ENCODE assay signal across 1 cellular context in genomic region chr16:48499822-48500440, GRCh38.
TF ChIP-seq lines count a peak whose summit lies in the region.

No MANE protein-coding gene starts in this region.

TF ChIP-seq in IMR-90, 13 proteins besides CTCF, POLR2A, EP300 and RAD21:
- TF ChIP-seq MAFK (IDR thresholded peaks at IDR 0.05; ENCODE audit: low read depth, low read length) = no peak
- TF ChIP-seq MXI1 (IDR thresholded peaks at IDR 0.05; ENCODE audit: borderline replicate concordance, low read depth, low read length) = no peak
- TF ChIP-seq SMC3 (IDR thresholded peaks at IDR 0.05; ENCODE audit: low read depth, low read length) = no peak
- no peak for TF ChIP-seq CHD1 (IDR thresholded peaks at IDR 0.05; ENCODE audit: low read depth, low read length)
- TF ChIP-seq MAZ (IDR thresholded peaks at IDR 0.05; ENCODE audit: borderline replicate concordance, low read depth, low read length) = no peak
- TF ChIP-seq BHLHE40 (IDR thresholded peaks at IDR 0.05; ENCODE audit: low read depth, low read length) = no peak
- TF ChIP-seq USF2 (IDR thresholded peaks at IDR 0.05; ENCODE audit: low read depth, low read length) = no peak
- TF ChIP-seq RCOR1 (IDR thresholded peaks at IDR 0.05; ENCODE audit: insufficient replicate concordance, low read length) = no peak
- no peak for TF ChIP-seq CEBPB (IDR thresholded peaks at IDR 0.05; ENCODE audit: low read depth, low read length)
- TF ChIP-seq RFX5 (IDR thresholded peaks at IDR 0.05; ENCODE audit: low read depth, low read length) = no peak
- no peak for TF ChIP-seq FOS (IDR thresholded peaks at IDR 0.05; ENCODE audit: low read depth, low read length)
- no peak for TF ChIP-seq ELK1 (IDR thresholded peaks at IDR 0.05; ENCODE audit: borderline replicate concordance, low read depth, low read length)
- no peak for TF ChIP-seq NFE2L2 (IDR thresholded peaks at IDR 0.05; ENCODE audit: low read depth, low read length)
